Comparison of ENCODE assay signal across 8 cellular contexts in genomic region chr11:118530683-118531596, GRCh38. TPM values are rescaled to one million over a fixed set of nuclear protein-coding genes. Genes with fewer than 3 reads are reported as not detected.
A peak's percentile ranks its signal among the peaks of the same experiment; 100 is the strongest.
DNase-seq lines count a peak whose midpoint lies in the region; ATAC-seq and TF ChIP-seq lines count a peak whose summit lies in the region.

Gene TMEM25, plus strand, starts transcription at chr11:118531192. Its CDS starts 610 bp downstream, at chr11:118531802.

- POLR2A ChIA-PET in AG04450 (lab: Yijun Ruan, JAX) = interaction anchor here (1.0 kb wide), 1 partner anchor 8 kb away, joined by 6 read pairs; no protein-coding TSS in a partner anchor
- POLR2A ChIA-PET in SK-N-SH (lab: Yijun Ruan, JAX) = interaction anchor here (0.8 kb wide), 1 partner anchor 95 kb away, joined by 4 read pairs; no protein-coding TSS in a partner anchor

- peak within 1 kb of the TSS; percentile 90 for H3K27ac Mint-ChIP-seq in activated naive CD8-positive, alpha-beta T cell

- peaks cover 14% of the 10 kb centered on the region for H3K79me1 ChIP-seq in trophoblast cell (ENCODE audit: low read length)

- peak within 1 kb of the TSS; percentile 64 for H3K4ac ChIP-seq in trophoblast cell (ENCODE audit: low read depth, low read length)

- TF ChIP-seq CTCF in AG04450 (IDR thresholded peaks at IDR 0.05; ENCODE audit: low read depth, low read length) (no peak), SK-N-SH (IDR thresholded peaks at IDR 0.05) (no peak), heart left ventricle (IDR thresholded peaks at IDR 0.05) (no peak)

- peak within 1 kb of the TSS; percentile 95 for H3K4me3 Mint-ChIP-seq in activated naive CD8-positive, alpha-beta T cell

- H3K23ac ChIP-seq in trophoblast cell (ENCODE audit: low read length) = no peak within 1 kb of the TSS

- H3K27me3 ChIP-seq in AG04450 (ENCODE audit: control insufficient read depth, insufficient read depth, low read length) = no peaks in the 10 kb centered on the region
- no peaks in the 10 kb centered on the region for H3K27me3 ChIP-seq in SK-N-SH (ENCODE audit: insufficient read depth)
- peaks cover 0 to 5% (median 0%) of the 10 kb centered on the region in 9 donors for H3K27me3 ChIP-seq in heart left ventricle
- no peaks in the 10 kb centered on the region for H3K27me3 ChIP-seq in trophoblast cell (ENCODE audit: insufficient read depth, low read length)
- H3K27me3 ChIP-seq in thymus (ENCODE audit: control insufficient read depth, insufficient read depth) = no peaks in the 10 kb centered on the region

- H2BK12ac ChIP-seq in trophoblast cell (ENCODE audit: low read length) = peak within 1 kb of the TSS; percentile 42

- H3K4me1 ChIP-seq in SK-N-SH (ENCODE audit: control insufficient read depth in 1 of 2, insufficient read depth in 2 of 2, low read depth in 1 of 2, low read length in 1 of 2) = peaks cover 4 to 18% of the 10 kb centered on the region in 2 experiments; a peak in 3 of 4 replicates
- H3K4me1 ChIP-seq in heart left ventricle = peaks cover 0 to 32% (median 12%) of the 10 kb centered on the region in 12 donors
- H3K4me1 ChIP-seq in trophoblast cell (ENCODE audit: control insufficient read depth in 1 of 2, insufficient read depth in 2 of 2, low read length in 2 of 2) = peaks cover 10 to 15% of the 10 kb centered on the region in 2 experiments
- peaks cover 8% of the 10 kb centered on the region for H3K4me1 ChIP-seq in thymus (ENCODE audit: control insufficient read depth, insufficient read depth, low read length)

- H3K4me3 ChIP-seq in AG04450 (ENCODE audit: low read depth, low read length) = peak within 1 kb of the TSS; percentile 82
- H3K4me3 ChIP-seq in SK-N-SH (ENCODE audit: low read depth in 2 of 2, low read length in 1 of 2) = peak within 1 kb of the TSS; percentile 74 to 85
- H3K4me3 ChIP-seq in heart left ventricle = peak within 1 kb of the TSS; percentile 68 to 96 (median 82)
- peak within 1 kb of the TSS; percentile 81 for H3K4me3 ChIP-seq in trophoblast cell (ENCODE audit: low read depth, low read length)
- peak within 1 kb of the TSS; percentile 81 for H3K4me3 ChIP-seq in thymus (ENCODE audit: low read length)

- H3K9ac ChIP-seq in SK-N-SH (peak within 1 kb of the TSS; percentile 69), trophoblast cell (ENCODE audit: low read length) (peak within 1 kb of the TSS; percentile 55)

- no peak for TF ChIP-seq EP300 in SK-N-SH (IDR thresholded peaks at IDR 0.05; ENCODE audit: borderline replicate concordance in 1 of 2, low read depth in 1 of 2, low read length in 1 of 2)

- no peak within 1 kb of the TSS for H3K27ac ChIP-seq in AG04450 (ENCODE audit: low read depth, low read length)
- peak within 1 kb of the TSS in 1 of 2 experiments; percentile 78; a peak in 3 of 4 replicates for H3K27ac ChIP-seq in SK-N-SH (ENCODE audit: low read depth in 2 of 2, low read length in 1 of 2)
- peak within 1 kb of the TSS in 11 of 12 donors; percentile 11 to 83 (median 67) for H3K27ac ChIP-seq in heart left ventricle
- H3K27ac ChIP-seq in trophoblast cell (ENCODE audit: low read depth, low read length) = peak within 1 kb of the TSS; percentile 38
- peak within 1 kb of the TSS; percentile 64 for H3K27ac ChIP-seq in thymus (ENCODE audit: low read depth)

- WGBS in SK-N-SH (ENCODE audit: low lambda C conversion rate) = 5% methylated on average over 40 of the region's 94 CpGs
- 2 to 3% (median 2%) methylated on average over 56 to 94 of the region's 94 CpGs for WGBS in heart left ventricle, 4 donors
- no CpG with 5 or more reads among the region's 94 CpGs for WGBS in trophoblast cell (ENCODE audit: extremely low coverage, insufficient coverage, insufficient read length)
- WGBS in thymus = 1% methylated on average over 94 of the region's 94 CpGs

- CTCF ChIA-PET in AG04450 (lab: Charles Lee) (no interaction called here), SK-N-SH (lab: Yijun Ruan, JAX) (interaction anchor here (0.8 to 1.6 kb wide), 3 partner anchors 24 to 333 kb away, joined by 3 read pairs; partner anchors contain the start of gene ARCN1)

- H3K79me2 ChIP-seq in SK-N-SH (ENCODE audit: insufficient read depth) = no peaks in the 10 kb centered on the region; the same call in 1 of the 2 replicates
- peaks cover 9% of the 10 kb centered on the region for H3K79me2 ChIP-seq in trophoblast cell (ENCODE audit: control insufficient read depth, insufficient read depth, low read length, poor library complexity)

- no peaks in the 10 kb centered on the region for H3K27me3 Mint-ChIP-seq in activated naive CD8-positive, alpha-beta T cell

- peak within 1 kb of the TSS; percentile 52 for H3K18ac ChIP-seq in trophoblast cell (ENCODE audit: low read length)

- H2BK5ac ChIP-seq in trophoblast cell (ENCODE audit: low read depth, low read length, poor library complexity) = peak within 1 kb of the TSS; percentile 38

- no peak for TF ChIP-seq RAD21 in SK-N-SH (IDR thresholded peaks at IDR 0.05; ENCODE audit: low read length)

- peak within 1 kb of the TSS; percentile 79 for H4K12ac ChIP-seq in trophoblast cell (ENCODE audit: low read depth, low read length)

- peaks cover 0 to 28% of the 10 kb centered on the region in 2 experiments for H3K36me3 ChIP-seq in SK-N-SH (replicated peaks in 1 of 2; ENCODE audit: control insufficient read depth in 1 of 2, insufficient read depth in 2 of 2, low read length in 1 of 2)
- peaks cover 0 to 2% (median 0%) of the 10 kb centered on the region in 9 donors for H3K36me3 ChIP-seq in heart left ventricle
- H3K36me3 ChIP-seq in trophoblast cell (ENCODE audit: control insufficient read depth in 1 of 2, insufficient read depth in 2 of 2, low read length in 2 of 2) = peaks cover 19 to 22% of the 10 kb centered on the region in 2 experiments
- no peaks in the 10 kb centered on the region for H3K36me3 ChIP-seq in thymus (ENCODE audit: control insufficient read depth, insufficient read depth)

- H3F3A ChIP-seq in SK-N-SH (replicated peaks; ENCODE audit: insufficient read depth) = peaks cover 10% of the 10 kb centered on the region

- H3K14ac ChIP-seq in trophoblast cell (ENCODE audit: low read length) = peak within 1 kb of the TSS; percentile 79

- H2BK120ac ChIP-seq in trophoblast cell (ENCODE audit: insufficient read depth, low read length, poor library complexity) = peak within 1 kb of the TSS; percentile 57

- H3K9me3 ChIP-seq in AG04450 (ENCODE audit: control insufficient read depth, insufficient read depth, low read length) (no peaks in the 10 kb centered on the region; the same call in 1 of the 2 replicates), SK-N-SH (no peaks in the 10 kb centered on the region), heart left ventricle (no peaks in the 10 kb centered on the region), trophoblast cell (ENCODE audit: insufficient read depth, low read depth, low read length) (no peaks in the 10 kb centered on the region), thymus (ENCODE audit: control insufficient read depth) (no peaks in the 10 kb centered on the region)

- ATAC-seq in GM18907 (IDR thresholded peaks at IDR 0.05; ENCODE audit: unreplicated experiment) (peak; percentile 64), heart left ventricle (peak; percentile 60 to 85 (median 82))

- peak within 1 kb of the TSS; percentile 64 for H4K91ac ChIP-seq in trophoblast cell (ENCODE audit: low read depth, low read length)

- no peaks in the 10 kb centered on the region for H4K20me1 ChIP-seq in SK-N-SH (ENCODE audit: insufficient read depth)

- H2AFZ ChIP-seq in SK-N-SH (ENCODE audit: low read depth) = peak within 1 kb of the TSS; percentile 92
- H2AFZ ChIP-seq in trophoblast cell (ENCODE audit: insufficient read depth, low read length, poor library complexity) = peak within 1 kb of the TSS; percentile 98

- H2AK5ac ChIP-seq in trophoblast cell (ENCODE audit: low read length) = peak within 1 kb of the TSS; percentile 64

- no peaks in the 10 kb centered on the region for H3K36me3 Mint-ChIP-seq in activated naive CD8-positive, alpha-beta T cell

- H4K8ac ChIP-seq in trophoblast cell (ENCODE audit: low read depth, low read length) = peak within 1 kb of the TSS; percentile 89

- H3K4me2 ChIP-seq in SK-N-SH = peak within 1 kb of the TSS; percentile 95
- H3K4me2 ChIP-seq in trophoblast cell (ENCODE audit: low read length) = peak within 1 kb of the TSS; percentile 66

- peaks cover 38% of the 10 kb centered on the region for H3K4me1 Mint-ChIP-seq in activated naive CD8-positive, alpha-beta T cell (ENCODE audit: low read depth)

- intact Hi-C loops in heart left ventricle (cut with DNase I) = no loop called here

- peak in 1 of 2 donors; percentile 27 for TF ChIP-seq POLR2A in heart left ventricle (IDR thresholded peaks at IDR 0.05)

- no peaks in the 10 kb centered on the region for H3K9me3 Mint-ChIP-seq in activated naive CD8-positive, alpha-beta T cell (ENCODE audit: low read depth)

- H3K9me2 ChIP-seq in SK-N-SH = no peaks in the 10 kb centered on the region

- no peak for DNase-seq in AG04450 (ENCODE audit: low read depth, low spot score)
- DNase-seq in HK-2 (ENCODE audit: unreplicated experiment) = peak; percentile 53
- DNase-seq in SK-N-SH = peak; percentile 96
- peak; percentile 64 to 82 (median 69) for DNase-seq in heart left ventricle
- DNase-seq in trophoblast cell = peak; percentile 54 to 65

TF ChIP-seq in SK-N-SH, 30 proteins besides CTCF, POLR2A, EP300 and RAD21 (continues in another document):
- TF ChIP-seq NRF1 (IDR thresholded peaks at IDR 0.05; ENCODE audit: low read depth, low read length) (no peak), MEF2A (IDR thresholded peaks at IDR 0.05; ENCODE audit: borderline replicate concordance, low read depth) (no peak), TCF12 (IDR thresholded peaks at IDR 0.05) (no peak), FOXJ3 (CRISPR knock-in tag; IDR thresholded peaks at IDR 0.05) (no peak), ELF1 (IDR thresholded peaks at IDR 0.05) (no peak), USF2 (IDR thresholded peaks at IDR 0.05; ENCODE audit: borderline replicate concordance, low read depth, low read length) (no peak)

RNA-seq across cellular contexts. Expression of gene TMEM25, which starts in this region (rescaled TPM):
- 22.5 and 26.1 TPM in 2 replicates for polyA plus RNA-seq in AG04450 (2011; rRNA removed)
- 20.0 and 28.8 TPM in 2 replicates for polyA minus RNA-seq in AG04450 (2011; rRNA and poly(A)+ RNA removed)
- 30.0 and 31.0 TPM in 2 replicates for polyA plus RNA-seq in SK-N-SH (2012; rRNA removed)
- 14.4 and 22.3 TPM in 2 replicates for polyA plus RNA-seq in SK-N-SH (2012; cell fraction: cytosol; rRNA removed)
- 79.0 and 84.7 TPM in 2 replicates for polyA plus RNA-seq in SK-N-SH (2012; cell fraction: nucleus; rRNA removed)
- total RNA-seq in heart left ventricle = 10 to 100 TPM in 5 of 9 donors, 1 to 10 TPM in 4; 7.3 to 26.8 (median 10.8) TPM
- polyA plus RNA-seq in heart left ventricle = 1 to 10 TPM; 3.9 to 6.9 TPM
- polyA plus RNA-seq in trophoblast cell (2013) = 17.2 and 17.8 TPM in 2 replicates
- 11.0 TPM for polyA plus RNA-seq in thymus
